15 cellular contexts compared by ENCODE assay signal in the genomic region with DNA sequence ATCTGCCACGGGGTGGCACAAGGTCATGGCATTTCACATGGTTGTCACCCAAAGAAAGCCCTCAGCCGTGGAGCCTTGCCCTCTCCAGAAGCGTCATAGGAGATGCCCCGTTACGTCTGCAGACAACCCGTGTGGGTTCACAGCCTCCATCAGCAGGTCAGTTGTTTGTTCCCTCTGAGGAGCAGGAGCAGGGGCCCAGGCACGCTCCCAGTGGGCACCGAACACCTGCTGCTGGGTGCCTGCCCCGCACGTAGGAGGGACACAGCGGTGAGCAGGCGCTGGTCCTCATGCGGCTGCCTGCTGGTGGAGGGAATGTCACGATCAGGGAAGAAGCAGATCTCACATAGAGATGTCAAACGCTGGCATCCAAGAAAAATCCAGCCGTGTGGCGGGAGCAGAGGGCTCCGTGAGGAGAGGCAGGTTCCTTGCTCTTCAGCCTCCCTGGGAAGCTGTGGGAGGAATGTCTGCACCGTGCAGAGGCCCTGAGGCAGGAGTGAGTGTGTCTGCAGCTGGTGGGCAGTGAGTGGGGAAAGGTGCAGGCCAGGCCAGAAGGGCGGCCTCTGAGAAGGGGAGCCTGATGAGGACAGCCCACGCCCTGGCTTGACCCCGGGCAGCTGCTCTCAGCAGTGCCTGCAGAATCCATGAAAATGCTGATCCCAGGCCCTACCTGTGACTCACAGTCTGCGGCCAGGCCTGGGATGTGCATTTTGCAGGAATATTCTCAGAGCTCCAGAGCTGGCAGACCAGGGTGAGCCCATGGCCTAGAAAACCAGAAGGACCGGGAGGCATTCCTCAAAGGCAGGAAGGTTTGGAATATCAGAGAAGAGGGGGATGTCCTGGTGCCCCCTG. TPM values are rescaled to one million over a fixed set of nuclear protein-coding genes. Genes with fewer than 3 reads are reported as not detected.
DNase-seq lines count a peak whose midpoint lies in the region; TF ChIP-seq lines count a peak whose summit lies in the region.
"Had no signal": no experiment of that assay in that cellular context is flagged by ENCODE, and none has a peak within 500 bp of the region (broad histone marks: within the 10 kb centered on the region; RNA-seq: fewer than 3 reads in every experiment).

No MANE protein-coding gene starts in this region.

- H3K27me3 ChIP-seq in ovary = no peaks in the 10 kb centered on the region
- H3K27me3 ChIP-seq: BE2C had no signal

- POLR2A ChIA-PET in RWPE1 (lab: Yijun Ruan, JAX; ENCODE audit: low non-redundant PET) = interaction anchor here (0.9 kb wide), 1 partner anchor 14 kb away, joined by 3 read pairs; no protein-coding TSS in a partner anchor

- H3K4me1 ChIP-seq in ovary (ENCODE audit: insufficient read depth) = no peaks in the 10 kb centered on the region
- H3K4me1 ChIP-seq: BE2C, psoas muscle had no signal

- H3K4me3 ChIP-seq in ovary = no peak overlapping the region
- H3K4me3 ChIP-seq: psoas muscle had no signal

- TF ChIP-seq CTCF in RWPE1 (conservative IDR thresholded peaks at IDR 0.05; ENCODE audit: low read depth) = no peak
- TF ChIP-seq CTCF in ovary (IDR thresholded peaks at IDR 0.05) = no peak

- no peak for TF ChIP-seq POLR2A in ovary (IDR thresholded peaks at IDR 0.05)

- CTCF ChIA-PET in RWPE1 (lab: Yijun Ruan, JAX) = interaction anchor here (0.6 to 1.8 kb wide), 10 partner anchors 10 to 824 kb away, joined by 3 to 11 read pairs (median 6); partner anchors contain the start of gene ASCL2

- H3K27ac ChIP-seq in RWPE1 (peak overlapping the region; percentile 72), ovary (no peak overlapping the region)
- H3K27ac ChIP-seq: psoas muscle had no signal

- intact Hi-C loops in head of caudate nucleus (cut with DNase I) = no loop called here
- intact Hi-C loops in ovary (cut with DNase I) = loop anchor here in 1 of 4 donors (10.0 kb wide), 1 partner anchor 707 kb away; no protein-coding TSS in a partner anchor

- no peak for TF ChIP-seq EP300 in ovary (IDR thresholded peaks at IDR 0.05)

- WGBS in ovary, 3 donors = 69 to 85% (median 79%) methylated on average over 24 of the region's 24 CpGs

- DNase-seq in DMS53 treated with DMSO at 0.1 percent for 48 hours (lab: John Stamatoyannopoulos, UW; ENCODE audit: unreplicated experiment) (peak; percentile 32), RWPE1 (ENCODE audit: low spot score) (no peak), head of caudate nucleus (peak in 22 of 42 donors; percentile 0 to 33 (median 8)), ovary (peak in 3 of 5 donors; percentile 4 to 5 (median 5)), NCI-H1092 treated with DMSO at 0.1 percent for 48 hours (lab: John Stamatoyannopoulos, UW) (no peak), NCI-H146 (lab: John Stamatoyannopoulos, UW) (no peak)
- no peak for DNase-seq in stimulated activated CD4-positive, alpha-beta T cell treated with anti-CD3 and anti-CD28 coated beads, Interleukin-2, amount 100 ng/mL, for 48 hours
- DNase-seq: BE2C; NCI-H2171; NK-92 treated with Interleukin-12 subunit alpha and Interleukin-12 subunit beta, amount 100 ng/mL, for 24 hours had no signal

- H3K9me3 ChIP-seq in ovary = no peaks in the 10 kb centered on the region
- H3K9me3 ChIP-seq: BE2C, psoas muscle had no signal

- H3K36me3 ChIP-seq in ovary = no peaks in the 10 kb centered on the region
- H3K36me3 ChIP-seq: BE2C had no signal

RNA-seq across cellular contexts. Expression of gene TH, which starts 36.4 kb away (rescaled TPM):
- total RNA-seq in ovary = 1 to 10 TPM in 3 of 7 donors, under 1 TPM in 3, not detected in 1; 0.12 to 4.1 (median 0.99) TPM
- polyA plus RNA-seq in ovary = under 1 TPM in 1 of 2 donors, not detected in 1; 0.54 TPM
- total RNA-seq: activated T-helper 1 cell treated with anti-CD3 and anti-CD28 coated beads, Interleukin-12 subunit alpha, Interleukin-12 subunit beta, Interleukin-2, Interleukin-4 antibody, amounts not matched to agents 30 ng/mL and 10 ng/mL and 1 ng/mL, durations not matched to agents 14 hours and 24 hours and 36 hours; mononuclear cell; SK-MEL-5 had no signal

RNA-seq across cellular contexts. Expression of gene INS, which starts 47.0 kb away (rescaled TPM):
- 1 to 10 TPM in 1 of 7 donors, under 1 TPM in 1, not detected in 5; 0.89 to 1.4 TPM for total RNA-seq in ovary
- polyA plus RNA-seq in ovary = not detected
- total RNA-seq: activated T-helper 1 cell treated with anti-CD3 and anti-CD28 coated beads, Interleukin-12 subunit alpha, Interleukin-12 subunit beta, Interleukin-2, Interleukin-4 antibody, amounts not matched to agents 30 ng/mL and 10 ng/mL and 1 ng/mL, durations not matched to agents 14 hours and 24 hours and 36 hours; mononuclear cell; psoas muscle; SK-MEL-5; urinary bladder had no signal

Comparison
In these comparisons a context has a peak if more than half of its experiments do, and no peak if none do; other contexts are left out.
1. DNase-seq: peak in DMS53 treated with DMSO at 0.1 percent for 48 hours (single experiment), head of caudate nucleus (22 of 42) and ovary (3 of 5); none in RWPE1 (single experiment), NCI-H1092 treated with DMSO at 0.1 percent for 48 hours (single experiment), stimulated activated CD4-positive, alpha-beta T cell treated with anti-CD3 and anti-CD28 coated beads, Interleukin-2, amount 100 ng/mL, for 48 hours (0 of 2) and NCI-H146 (single experiment).